ENCODE assay signal across 13 cellular contexts in the genomic region with DNA sequence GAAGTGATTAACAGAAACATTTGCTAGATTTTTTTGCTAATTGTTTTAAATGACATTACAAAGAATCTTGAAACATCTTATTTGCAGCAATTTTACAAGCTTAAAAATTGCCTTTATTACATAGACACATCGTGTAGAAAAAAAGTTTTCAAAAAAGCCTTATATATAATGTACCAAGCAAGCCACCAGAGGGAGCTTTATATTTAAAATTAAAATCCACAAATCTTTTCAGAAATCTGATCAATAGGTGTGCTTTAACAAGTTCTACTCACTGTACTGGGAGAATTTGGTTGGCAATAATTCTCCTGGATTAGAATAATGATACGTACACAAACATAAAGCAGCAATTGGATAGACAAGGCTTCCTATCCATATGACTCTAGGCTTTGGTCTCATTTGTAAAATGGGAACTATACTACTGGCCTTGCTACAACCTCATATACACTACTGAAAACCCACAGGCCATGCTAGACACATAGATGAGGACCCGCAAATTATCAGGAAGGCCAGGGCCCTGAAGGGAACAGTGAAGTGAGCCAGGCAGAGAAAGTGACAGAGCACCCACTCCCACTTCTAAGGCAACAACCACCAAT. TPM values are rescaled to one million over a fixed set of nuclear protein-coding genes. Genes with fewer than 3 reads are reported as not detected.
DNase-seq lines count a peak whose midpoint lies in the region; ATAC-seq, FAIRE-seq and TF ChIP-seq lines count a peak whose summit lies in the region.
"Had no signal": no experiment of that assay in that cellular context is flagged by ENCODE, and none has a peak within 500 bp of the region (broad histone marks: within the 10 kb centered on the region; RNA-seq: fewer than 3 reads in every experiment).

No MANE protein-coding gene starts in this region.

- H3K36me3 Mint-ChIP-seq in stimulated activated naive B cell treated with anti-CD40 and anti-IgM and Interleukin-4, amounts not matched to agents 10 μg/mL and 1 μg/mL and 100 μg/mL, for 72 hours, result peaks cover 36 to 55% of the 10 kb centered on the region in 2 donors

- H3K27me3 ChIP-seq in ACC112 (ENCODE audit: insufficient read depth, low read length) (no peaks in the 10 kb centered on the region), RWPE2 (ENCODE audit: insufficient read depth, poor library complexity, severe bottlenecking) (no peaks in the 10 kb centered on the region), foreskin keratinocyte (no peaks in the 10 kb centered on the region)
- H3K27me3 ChIP-seq: thyroid gland had no signal

- H3K4me3 ChIP-seq in ACC112 (ENCODE audit: low read depth, low read length) (peak overlapping the region; percentile 52; the same call in 1 of the 2 replicates), RWPE2 (ENCODE audit: severe bottlenecking) (no peak overlapping the region)
- H3K4me3 ChIP-seq: thyroid gland had no signal

- DNase-seq in RWPE2 (ENCODE audit: low spot score) (no peak), foreskin keratinocyte (no peak), foreskin melanocyte (no peak)
- DNase-seq in stimulated activated naive B cell treated with anti-CD40 and anti-IgM and Interleukin-4, amounts not matched to agents 10 μg/mL and 1 μg/mL and 100 μg/mL, for 72 hours, result no peak
- DNase-seq in central memory CD4-positive, alpha-beta T cell, result no peak
- DNase-seq: hypothalamus; stimulated activated CD4-positive, alpha-beta T cell treated with anti-CD3 and anti-CD28 coated beads, Interleukin-2, amount 100 ng/mL, for 48 hours; thyroid gland had no signal

- no peak overlapping the region for H3K4me3 Mint-ChIP-seq in stimulated activated naive B cell treated with anti-CD40 and anti-IgM and Interleukin-4, amounts not matched to agents 10 μg/mL and 1 μg/mL and 100 μg/mL, for 72 hours
- H3K4me3 Mint-ChIP-seq: central memory CD8-positive, alpha-beta T cell had no signal

- peak; percentile 72 for FAIRE-seq in G401.6 (lab: Jason Lieb, UNC)

- no peak overlapping the region for H3K27ac Mint-ChIP-seq in stimulated activated naive B cell treated with anti-CD40 and anti-IgM and Interleukin-4, amounts not matched to agents 10 μg/mL and 1 μg/mL and 100 μg/mL, for 72 hours

- H3K36me3 ChIP-seq in ACC112 (ENCODE audit: insufficient read depth, low read length) (peaks cover 55% of the 10 kb centered on the region), RWPE2 (ENCODE audit: low read depth) (peaks cover 95% of the 10 kb centered on the region)

- peak; percentile 64 for TF ChIP-seq CTCF in RWPE2 (IDR thresholded peaks at IDR 0.05; ENCODE audit: poor library complexity, severe bottlenecking)
- peak; percentile 58 for TF ChIP-seq CTCF in foreskin keratinocyte (conservative IDR thresholded peaks at IDR 0.05)

- H3K79me2 ChIP-seq in ACC112 (ENCODE audit: control insufficient read depth, insufficient read depth, low read length, unreplicated experiment), result peaks cover 79% of the 10 kb centered on the region

- H3K27me3 Mint-ChIP-seq in stimulated activated naive B cell treated with anti-CD40 and anti-IgM and Interleukin-4, amounts not matched to agents 10 μg/mL and 1 μg/mL and 100 μg/mL, for 72 hours, result no peaks in the 10 kb centered on the region
- H3K27me3 Mint-ChIP-seq: central memory CD8-positive, alpha-beta T cell had no signal

- peaks cover 0 to under 1% of the 10 kb centered on the region in 2 donors for H3K9me3 Mint-ChIP-seq in stimulated activated naive B cell treated with anti-CD40 and anti-IgM and Interleukin-4, amounts not matched to agents 10 μg/mL and 1 μg/mL and 100 μg/mL, for 72 hours
- H3K9me3 Mint-ChIP-seq: central memory CD8-positive, alpha-beta T cell had no signal

- ATAC-seq in RWPE2 (ENCODE audit: low read depth) (no peak), foreskin keratinocyte (no peak), HG02571 (IDR thresholded peaks at IDR 0.05; ENCODE audit: unreplicated experiment) (no peak)
- no peak for ATAC-seq in stimulated activated naive B cell treated with anti-CD40 and anti-IgM and Interleukin-4, amounts not matched to agents 10 μg/mL and 1 μg/mL and 100 μg/mL, for 72 hours (replicated peaks)

- H3K27ac ChIP-seq in ACC112 (ENCODE audit: low read depth, low read length) (peak overlapping the region; percentile 98), RWPE2 (ENCODE audit: poor library complexity, severe bottlenecking) (peak overlapping the region; percentile 94), foreskin keratinocyte (no peak overlapping the region)
- H3K27ac ChIP-seq: HL-60, thyroid gland had no signal

- peaks cover 12 to 20% of the 10 kb centered on the region in 2 donors for H3K4me1 Mint-ChIP-seq in stimulated activated naive B cell treated with anti-CD40 and anti-IgM and Interleukin-4, amounts not matched to agents 10 μg/mL and 1 μg/mL and 100 μg/mL, for 72 hours

- no peaks in the 10 kb centered on the region for H3K9me3 ChIP-seq in RWPE2 (ENCODE audit: severe bottlenecking)
- H3K9me3 ChIP-seq: thyroid gland had no signal

- H2AFZ ChIP-seq in ACC112 (ENCODE audit: low read length, unreplicated experiment), result no peak overlapping the region

- H3K4me1 ChIP-seq in ACC112 (ENCODE audit: control insufficient read depth, insufficient read depth, low read length, unreplicated experiment) (peaks cover 54% of the 10 kb centered on the region), RWPE2 (ENCODE audit: insufficient read depth, poor library complexity, severe bottlenecking) (peaks cover 53% of the 10 kb centered on the region), foreskin keratinocyte (peaks cover 21% of the 10 kb centered on the region)

RNA-seq across cellular contexts. Expression of a gene that starts 4.8 kb away (rescaled TPM):
- total RNA-seq in foreskin keratinocyte, result 249 and 276 TPM in 2 replicates
- polyA plus RNA-seq in foreskin keratinocyte, result 362 and 369 TPM in 2 replicates

RNA-seq across cellular contexts. Expression of a gene that starts 39.8 kb away (rescaled TPM):
- 0.07 TPM in 1 of 2 replicates, not detected in the other for total RNA-seq in foreskin keratinocyte
- 0.04 and 0.11 TPM in 2 replicates for polyA plus RNA-seq in foreskin keratinocyte
- total RNA-seq: thyroid gland had no signal
